ENCODE assay signal across 1 cellular context in the genomic region with DNA sequence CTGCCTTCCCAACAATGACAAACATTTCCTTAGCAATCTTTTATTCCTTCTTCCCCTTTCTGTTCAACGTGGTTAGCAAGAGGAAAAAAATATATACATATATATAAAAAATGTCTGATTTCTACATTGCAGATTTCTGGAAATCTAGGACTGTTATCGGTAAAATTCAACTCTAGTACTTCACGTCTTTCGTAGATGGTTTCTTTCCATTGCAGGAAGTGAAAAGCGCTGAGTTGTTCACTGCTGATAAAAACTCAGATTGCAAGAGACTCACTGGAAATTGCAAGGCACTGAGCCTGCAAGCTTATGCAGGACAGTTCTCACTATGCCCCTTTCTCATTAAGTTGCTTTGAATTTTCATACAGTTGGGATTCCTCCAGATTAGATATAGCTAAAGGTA.
TF ChIP-seq lines count a peak whose summit lies in the region.

No MANE protein-coding gene starts in this region.

TF ChIP-seq in endothelial cell of umbilical vein, 7 proteins besides CTCF, POLR2A, EP300 and RAD21:
- TF ChIP-seq, protein P1, sequence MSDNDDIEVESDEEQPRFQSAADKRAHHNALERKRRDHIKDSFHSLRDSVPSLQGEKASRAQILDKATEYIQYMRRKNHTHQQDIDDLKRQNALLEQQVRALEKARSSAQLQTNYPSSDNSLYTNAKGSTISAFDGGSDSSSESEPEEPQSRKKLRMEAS (IDR thresholded peaks at IDR 0.05; ENCODE audit: insufficient read depth, insufficient read length) = no peak
- TF ChIP-seq JUN (IDR thresholded peaks at IDR 0.05; ENCODE audit: borderline replicate concordance, insufficient read depth, insufficient read length, low read depth) = no peak
- TF ChIP-seq MYC (IDR thresholded peaks at IDR 0.05; ENCODE audit: low read depth, low read length) = no peak
- TF ChIP-seq GATA2 (IDR thresholded peaks at IDR 0.05; ENCODE audit: insufficient read depth, insufficient read length, low read depth, low read length) = no peak
